Comparison of ENCODE assay signal across 22 cellular contexts in genomic region chr12:58601529-58601928, GRCh38.
"Had no signal": no experiment of that assay in that cellular context is flagged by ENCODE, and none has a peak within 500 bp of the region (broad histone marks: within the 10 kb centered on the region; RNA-seq: fewer than 3 reads in every experiment).

No MANE protein-coding gene starts in this region.

- H3K36me3 ChIP-seq: breast epithelium, MG63 had no signal

- FAIRE-seq: astrocyte had no signal

- DNase-seq: activated CD4-positive, alpha-beta T cell treated with anti-CD3 and anti-CD28 coated beads, Interleukin-2, amount 10 ng/mL, durations not matched to agents 24 days and 14 days; activated CD4-positive, alpha-beta T cell treated with anti-CD3 and anti-CD28 coated beads, Interleukin-2, amount 50 U/mL, for 4 hours; activated CD8-positive, alpha-beta T cell treated with anti-CD3 and anti-CD28 coated beads for 36 hours; activated gamma-delta T cell; activated naive CD4-positive, alpha-beta T cell treated with Interleukin-2 at 50 U/mL for 16 hours; activated naive CD8-positive, alpha-beta T cell treated with anti-CD3 and anti-CD28 coated beads, Interleukin-2, amount 10 ng/mL, durations not matched to agents 7 days and 5 days; activated T-cell treated with anti-CD3 and anti-CD28 coated beads, Interleukin-2, amount 50 U/mL, for 24 hours; body of pancreas; Kasumi-1; MG63; NCI-H1048; NCI-H1436; NCI-H1694; NCI-H2029; NCI-H345; NCI-H524 treated with DMSO at 0.1 percent for 48 hours; OCI-M1; Right ventricle myocardium superior; SW 1271; T1000 had no signal

- H3K4me1 ChIP-seq: body of pancreas, breast epithelium had no signal

- H3K4me3 ChIP-seq: body of pancreas, breast epithelium, MG63 had no signal

- ATAC-seq: activated CD8-positive, alpha-beta T cell treated with anti-CD3 and anti-CD28 coated beads for 36 hours; body of pancreas had no signal

- H3K9me3 ChIP-seq: body of pancreas, breast epithelium, MG63 had no signal

- H3K27me3 ChIP-seq: body of pancreas, breast epithelium, MG63 had no signal

- H3K27ac ChIP-seq: body of pancreas, breast epithelium had no signal
